ENCODE assay signal across 9 cellular contexts in genomic region chr5:170882345-170882744, GRCh38. TPM values are rescaled to one million over a fixed set of nuclear protein-coding genes. Genes with fewer than 3 reads are reported as not detected.
"Had no signal": no experiment of that assay in that cellular context is flagged by ENCODE, and none has a peak within 500 bp of the region (broad histone marks: within the 10 kb centered on the region; RNA-seq: fewer than 3 reads in every experiment).

No MANE protein-coding gene starts in this region.

- ATAC-seq: GM23338, K562 had no signal

- DNase-seq: H9, HCEC 1CT, IMR-90, KG1 had no signal

- FAIRE-seq: H1, H54, HTR-8/SVneo, K562 had no signal

- H3K4me3 ChIP-seq: GM23338, K562 had no signal

- H2AFZ ChIP-seq: GM23338 had no signal

- H3K4me2 ChIP-seq: GM23338 had no signal

RNA-seq across cellular contexts. Expression of gene RANBP17, which starts 20.5 kb away (rescaled TPM):
- total RNA-seq: K562 had no signal
- polyA plus RNA-seq: K562 had no signal
